1 cellular context compared by ENCODE assay signal in genomic region chr14:92986254-92987147, GRCh38.
TF ChIP-seq lines count a peak whose summit lies in the region.

No MANE protein-coding gene starts in this region.

TF ChIP-seq in HepG2, 621 proteins besides CTCF, POLR2A, EP300 and RAD21 (continued from another document):
- TF ChIP-seq ARID5B (CRISPR knock-in tag; IDR thresholded peaks at IDR 0.05) (peak; percentile 61), FOXA3 (CRISPR knock-in tag; IDR thresholded peaks at IDR 0.05) (peak; percentile 28; the same call in 1 of the 2 replicates), ZNF382 (CRISPR knock-in tag; IDR thresholded peaks at IDR 0.05; ENCODE audit: borderline replicate concordance) (no peak), FOXA1 (IDR thresholded peaks at IDR 0.05) (no peak), FOXA1 (CRISPR knock-in tag; IDR thresholded peaks at IDR 0.05) (peak; percentile 76), HDAC2 (CRISPR knock-in tag; IDR thresholded peaks at IDR 0.05) (peak; percentile 47; the same call in 1 of the 2 replicates), SOX13 (IDR thresholded peaks at IDR 0.05) (no peak), SOX13 (CRISPR knock-in tag; conservative IDR thresholded peaks at IDR 0.05 in 1 of 2, IDR thresholded peaks at IDR 0.05 in 1 of 2) (peak in 1 of 2 experiments; percentile 23; a peak in 1 of 4 replicates), BCL6 (CRISPR knock-in tag; IDR thresholded peaks at IDR 0.05) (peak; percentile 71; the same call in 1 of the 2 replicates), NCOA2 (CRISPR knock-in tag; IDR thresholded peaks at IDR 0.05) (peak; percentile 63; the same call in 1 of the 2 replicates), CHD4 (IDR thresholded peaks at IDR 0.05; ENCODE audit: borderline replicate concordance, low read length) (no peak), FOSL2 (CRISPR knock-in tag; IDR thresholded peaks at IDR 0.05) (0 out of 2 replicates have a peak, but pooled peaks have one; percentile 31), TFAP4 (IDR thresholded peaks at IDR 0.05; ENCODE audit: borderline replicate concordance, low read depth) (peak; percentile 74; the same call in 1 of the 2 replicates), FOXO1 (CRISPR knock-in tag; IDR thresholded peaks at IDR 0.05) (peak; percentile 54; the same call in 1 of the 2 replicates), ZNF724P (CRISPR knock-in tag; IDR thresholded peaks at IDR 0.05; ENCODE audit: borderline replicate concordance) (no peak), ZNF772 (CRISPR knock-in tag; IDR thresholded peaks at IDR 0.05) (0 out of 2 replicates have a peak, but pooled peaks have one; percentile 35), SOX5 (CRISPR knock-in tag; IDR thresholded peaks at IDR 0.05; ENCODE audit: borderline replicate concordance) (peak; percentile 27; the same call in 1 of the 2 replicates), ZNF44 (CRISPR knock-in tag; IDR thresholded peaks at IDR 0.05) (0 out of 2 replicates have a peak, but pooled peaks have one; percentile 63), ZNF792 (CRISPR knock-in tag; IDR thresholded peaks at IDR 0.05) (0 out of 2 replicates have a peak, but pooled peaks have one; percentile 37), PBX3 (CRISPR knock-in tag; IDR thresholded peaks at IDR 0.05; ENCODE audit: borderline replicate concordance) (no peak), IKZF5 (CRISPR knock-in tag; IDR thresholded peaks at IDR 0.05) (peak; percentile 41; the same call in 1 of the 2 replicates), CREM (IDR thresholded peaks at IDR 0.05) (0 out of 2 replicates have a peak, but pooled peaks have one; percentile 15), CREM (CRISPR knock-in tag; IDR thresholded peaks at IDR 0.05) (no peak), RXRB (CRISPR knock-in tag; IDR thresholded peaks at IDR 0.05; ENCODE audit: borderline replicate concordance) (peak; percentile 35; the same call in 1 of the 2 replicates), FOXP1 (IDR thresholded peaks at IDR 0.05) (no peak), FOXP1 (CRISPR knock-in tag; IDR thresholded peaks at IDR 0.05) (0 out of 2 replicates have a peak, but pooled peaks have one; percentile 23), THRA (CRISPR knock-in tag; IDR thresholded peaks at IDR 0.05; ENCODE audit: borderline replicate concordance) (peak; percentile 30; the same call in 1 of the 2 replicates), ATF7 (IDR thresholded peaks at IDR 0.05) (peak; percentile 16; the same call in 1 of the 2 replicates), ATF7 (CRISPR knock-in tag; IDR thresholded peaks at IDR 0.05) (no peak), ELK4 (CRISPR knock-in tag; IDR thresholded peaks at IDR 0.05; ENCODE audit: borderline replicate concordance) (no peak), ZKSCAN1 (IDR thresholded peaks at IDR 0.05; ENCODE audit: low read length) (no peak), ZNF557 (CRISPR knock-in tag; IDR thresholded peaks at IDR 0.05) (0 out of 2 replicates have a peak, but pooled peaks have one; percentile 31), XRCC5 (optimal IDR thresholded peaks at IDR 0.05; ENCODE audit: low read length) (peak; percentile 22), HMGXB3 (CRISPR knock-in tag; IDR thresholded peaks at IDR 0.05; ENCODE audit: borderline replicate concordance) (no peak), RXRA (CRISPR knock-in tag; IDR thresholded peaks at IDR 0.05) (peak; percentile 20; the same call in 1 of the 2 replicates), SALL1 (CRISPR knock-in tag; IDR thresholded peaks at IDR 0.05) (peak; percentile 45; the same call in 1 of the 2 replicates), TEAD3 (CRISPR knock-in tag; optimal IDR thresholded peaks at IDR 0.05; ENCODE audit: borderline replicate concordance) (peak; percentile 53), SNAPC2 (CRISPR knock-in tag; IDR thresholded peaks at IDR 0.05) (no peak), RARA (CRISPR knock-in tag; IDR thresholded peaks at IDR 0.05) (peak; percentile 82), ZNF124 (CRISPR knock-in tag; IDR thresholded peaks at IDR 0.05) (no peak), KLF16 (CRISPR knock-in tag; IDR thresholded peaks at IDR 0.05) (no peak), CEBPG (CRISPR knock-in tag; IDR thresholded peaks at IDR 0.05) (0 out of 2 replicates have a peak, but pooled peaks have one; percentile 25), NR2F6 (IDR thresholded peaks at IDR 0.05) (no peak), NR2F6 (CRISPR knock-in tag; IDR thresholded peaks at IDR 0.05) (peak; percentile 46), SKI (IDR thresholded peaks at IDR 0.05; ENCODE audit: partially characterized antibody) (peak; percentile 52), SAP130 (CRISPR knock-in tag; IDR thresholded peaks at IDR 0.05; ENCODE audit: low read depth) (peak; percentile 41), ZNF256 (CRISPR knock-in tag; conservative IDR thresholded peaks at IDR 0.05) (no peak), ATF3 (CRISPR knock-in tag; IDR thresholded peaks at IDR 0.05) (peak; percentile 26; the same call in 1 of the 2 replicates)
